Comparison of ENCODE assay signal across 8 cellular contexts in genomic region chr11:2826679-2827056, GRCh38. TPM values are rescaled to one million over a fixed set of nuclear protein-coding genes. Genes with fewer than 3 reads are reported as not detected.
DNase-seq lines count a peak whose midpoint lies in the region; ATAC-seq and TF ChIP-seq lines count a peak whose summit lies in the region.

No MANE protein-coding gene starts in this region.

- peak overlapping the region; percentile 93 for H3K18ac ChIP-seq in mesenchymal stem cell (ENCODE audit: low read depth in 1 of 2, low read length in 2 of 2)

- no peak for TF ChIP-seq CTCF in brain microvascular endothelial cell (IDR thresholded peaks at IDR 0.05; ENCODE audit: low read depth, low read length, missing control alignments)

- peak overlapping the region; percentile 87 for H3K9ac ChIP-seq in mesenchymal stem cell (ENCODE audit: low read length)

- DNase-seq in KG1 (lab: John Stamatoyannopoulos, UW): peak; percentile 89
- no peak for DNase-seq in brain microvascular endothelial cell
- peak; percentile 23 for DNase-seq in mesenchymal stem cell
- peak in 6 of 49 donors; percentile 35 to 55 (median 48) for DNase-seq in substantia nigra (lab: John Stamatoyannopoulos, UW)
- DNase-seq in NCI-H1694 treated with DMSO at 0.1 percent for 48 hours (lab: John Stamatoyannopoulos, UW): no peak
- DNase-seq in NCI-H2171 (lab: John Stamatoyannopoulos, UW): no peak
- no peak for DNase-seq in DMS 273 (lab: John Stamatoyannopoulos, UW; ENCODE audit: unreplicated experiment)

- H3K4me2 ChIP-seq in mesenchymal stem cell (ENCODE audit: low read length, poor library complexity, severe bottlenecking): peak overlapping the region; percentile 35

- no peak overlapping the region for H3K4me3 ChIP-seq in brain microvascular endothelial cell (ENCODE audit: low read depth, low read length)
- peak overlapping the region in 1 of 2 experiments; percentile 66 for H3K4me3 ChIP-seq in mesenchymal stem cell (ENCODE audit: insufficient read depth in 1 of 2, low read depth in 1 of 2, low read length in 2 of 2)

- H3K79me1 ChIP-seq in mesenchymal stem cell (replicated peaks; ENCODE audit: low read length, poor library complexity, severe bottlenecking): no peaks in the 10 kb centered on the region

- H3K14ac ChIP-seq in mesenchymal stem cell (ENCODE audit: low read length in 2 of 2): peak overlapping the region in 1 of 2 experiments; percentile 89

- H3K27ac ChIP-seq in brain microvascular endothelial cell (peak overlapping the region; percentile 90), mesenchymal stem cell (ENCODE audit: low read length, poor library complexity, severe bottlenecking) (peak overlapping the region; percentile 92), substantia nigra (ENCODE audit: low read depth, low read length, poor library complexity, severe bottlenecking) (peak overlapping the region; percentile 35)

- in situ Hi-C loops in brain microvascular endothelial cell (cut with HindIII; ENCODE audit: low pct_ligation_motif_present, low sequenced_read_pairs): no loop called here

- peak overlapping the region; percentile 86 for H2BK15ac ChIP-seq in mesenchymal stem cell (ENCODE audit: low read depth, poor library complexity, severe bottlenecking)

- H3K27me3 ChIP-seq in brain microvascular endothelial cell (replicated peaks) (no peaks in the 10 kb centered on the region), mesenchymal stem cell (ENCODE audit: control insufficient read depth in 1 of 2, insufficient read depth in 1 of 2, low read length in 2 of 2) (peaks cover 0 to 4% of the 10 kb centered on the region in 2 experiments)

- H2AFZ ChIP-seq in mesenchymal stem cell (ENCODE audit: low read depth, low read length): no peak overlapping the region

- peak overlapping the region; percentile 88 to 96 for H2BK12ac ChIP-seq in mesenchymal stem cell (ENCODE audit: low read length in 2 of 2)

- H3K4ac ChIP-seq in mesenchymal stem cell (ENCODE audit: low read depth in 1 of 2, low read length in 2 of 2): peak overlapping the region; percentile 36 to 82

- peak overlapping the region; percentile 93 for H2BK120ac ChIP-seq in mesenchymal stem cell (ENCODE audit: low read depth, low read length)

- peak overlapping the region; percentile 95 for H2AK5ac ChIP-seq in mesenchymal stem cell (ENCODE audit: low read length, severe bottlenecking)

- H2BK5ac ChIP-seq in mesenchymal stem cell (ENCODE audit: low read depth, low read length, poor library complexity, severe bottlenecking): peak overlapping the region; percentile 84

- peaks cover 43% of the 10 kb centered on the region for H3K9me3 ChIP-seq in mesenchymal stem cell (ENCODE audit: control insufficient read depth, low read length)

- peaks cover 29% of the 10 kb centered on the region for H3K4me1 ChIP-seq in mesenchymal stem cell (ENCODE audit: control insufficient read depth, insufficient read depth, low read depth, low read length)

- WGBS in mesenchymal stem cell: 33% methylated on average over 3 of the region's 4 CpGs

- H3K23ac ChIP-seq in mesenchymal stem cell (ENCODE audit: low read length in 2 of 2): no peak overlapping the region

- H4K91ac ChIP-seq in mesenchymal stem cell (ENCODE audit: low read length): peak overlapping the region; percentile 92

- H3K36me3 ChIP-seq in brain microvascular endothelial cell (replicated peaks) (no peaks in the 10 kb centered on the region), mesenchymal stem cell (ENCODE audit: control insufficient read depth in 1 of 2, insufficient read depth in 2 of 2, low read depth in 1 of 2, low read length in 2 of 2) (peaks cover 0 to 1% of the 10 kb centered on the region in 2 experiments)

- no peak for ATAC-seq in GM18502 (IDR thresholded peaks at IDR 0.05; ENCODE audit: poor library complexity, unreplicated experiment)

- H4K8ac ChIP-seq in mesenchymal stem cell (ENCODE audit: low read length): peak overlapping the region; percentile 97

RNA-seq across cellular contexts. Expression of gene CDKN1C, which starts 58.9 kb away (rescaled TPM):
- polyA plus RNA-seq in mesenchymal stem cell (2013, experiment 1 of 2): 29.4 TPM
- polyA plus RNA-seq in mesenchymal stem cell (2013, experiment 2 of 2): 31.0 TPM

Comparison
In these comparisons a context has a peak if more than half of its experiments do, and no peak if none do; other contexts are left out.
1. DNase-seq: peak in KG1 (single experiment) and mesenchymal stem cell (single experiment); none in brain microvascular endothelial cell (single experiment), NCI-H1694 treated with DMSO at 0.1 percent for 48 hours (single experiment), NCI-H2171 (single experiment) and DMS 273 (single experiment).
2. H3K27ac ChIP-seq: peak in every context shown above with its lines; median percentile 92 in mesenchymal stem cell; 90 in brain microvascular endothelial cell; 35 in substantia nigra.